Comparison of ENCODE assay signal across 8 cellular contexts in the genomic region with DNA sequence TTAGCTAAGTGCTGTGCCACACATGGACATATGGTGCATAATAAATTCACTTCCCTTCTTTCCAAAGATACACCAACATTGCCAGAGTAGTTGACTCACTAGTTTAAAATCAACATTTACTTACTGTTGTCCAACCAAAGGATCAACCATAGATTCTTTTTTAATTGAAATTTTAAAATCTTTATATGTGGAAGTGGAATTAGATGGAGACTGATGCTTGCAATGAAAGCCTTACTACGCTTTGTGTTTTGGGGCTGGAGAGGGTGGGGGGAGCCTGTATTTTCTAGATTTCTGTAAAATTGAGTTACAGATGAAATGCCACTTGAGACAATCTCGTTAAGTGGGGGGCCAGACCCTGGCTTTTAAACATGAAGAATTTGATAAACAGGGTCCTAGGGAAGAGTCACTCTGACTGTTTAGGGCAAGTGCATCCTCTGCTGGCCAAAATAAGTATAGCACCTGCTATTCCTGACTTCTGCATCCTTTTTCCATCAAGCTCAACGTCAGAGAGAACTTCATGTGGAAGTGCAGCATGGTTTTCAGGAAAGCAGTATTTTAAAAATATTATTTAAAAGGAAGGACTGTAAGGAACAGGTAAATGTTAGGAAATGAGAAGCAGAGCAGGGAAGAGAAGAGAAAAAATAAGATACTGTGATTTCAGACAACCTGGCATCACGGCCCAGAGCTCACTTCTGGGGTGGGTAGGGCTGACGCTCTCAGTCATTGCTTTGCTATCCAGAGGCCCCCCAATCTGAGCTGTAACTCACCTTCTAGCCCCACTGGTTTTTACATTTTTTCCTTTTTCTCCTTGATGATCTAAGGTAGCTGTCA.
DNase-seq lines count a peak whose midpoint lies in the region; ATAC-seq and TF ChIP-seq lines count a peak whose summit lies in the region.

No MANE protein-coding gene starts in this region.

- no peak overlapping the region for H3K4me2 ChIP-seq in HCT116 (ENCODE audit: low read length)

- peak; percentile 94 to 97 (median 97) for TF ChIP-seq CTCF in HCT116 (IDR thresholded peaks at IDR 0.05 in 2 of 3, conservative IDR thresholded peaks at IDR 0.05 in 1 of 3; ENCODE audit: borderline replicate concordance in 1 of 3, insufficient read depth in 1 of 3, low read depth in 2 of 3, low read length in 2 of 3)
- peak; percentile 100 for TF ChIP-seq CTCF in fibroblast of the aortic adventitia (IDR thresholded peaks at IDR 0.05; ENCODE audit: insufficient read depth, low read length)

- no peaks in the 10 kb centered on the region for H3K9me3 ChIP-seq in CD4-positive, alpha-beta memory T cell (ENCODE audit: control insufficient read depth in 1 of 2, low read length in 2 of 2)
- H3K9me3 ChIP-seq in HCT116 (ENCODE audit: control insufficient read depth in 1 of 2, insufficient read depth in 1 of 2, low read depth in 1 of 2, low read length in 2 of 2) = no peaks in the 10 kb centered on the region

- no peaks in the 10 kb centered on the region for H3K4me1 Mint-ChIP-seq in CD4-positive, alpha-beta memory T cell

- H3K4me3 Mint-ChIP-seq in CD4-positive, alpha-beta memory T cell = no peak overlapping the region

- peak; percentile 96 for TF ChIP-seq RAD21 in HCT116 (IDR thresholded peaks at IDR 0.05; ENCODE audit: low read depth)

- no TSS peak for BruUV-seq in HCT116 (replicated peaks; lab: Mats Ljungman, UMichigan)

- H4K20me1 ChIP-seq in HCT116 (ENCODE audit: insufficient read depth) = no peaks in the 10 kb centered on the region

- H3K27ac Mint-ChIP-seq in CD4-positive, alpha-beta memory T cell = no peak overlapping the region

- H3K36me3 ChIP-seq in CD4-positive, alpha-beta memory T cell (ENCODE audit: insufficient read depth, low read length) = no peaks in the 10 kb centered on the region
- no peaks in the 10 kb centered on the region for H3K36me3 ChIP-seq in HCT116 (ENCODE audit: control insufficient read depth in 1 of 2, insufficient read depth in 2 of 2, low read length in 2 of 2)

- intact Hi-C loops in CD4-positive, alpha-beta memory T cell (cut with micrococcal nuclease) = loop anchor here (1.0 to 10.0 kb wide), 5 partner anchors 237 to 706 kb away; partner anchors contain the start of genes ATP6V1A and NAA50
- intact Hi-C loops in HCT116 (cut with micrococcal nuclease) = loop anchor here (1.0 to 2.0 kb wide), 4 partner anchors 152 to 645 kb away; no protein-coding TSS in a partner anchor

- no peaks in the 10 kb centered on the region for H3K27me3 Mint-ChIP-seq in CD4-positive, alpha-beta memory T cell

- CTCF ChIA-PET in CD4-positive, alpha-beta memory T cell (lab: Charles Lee; ENCODE audit: partially characterized antibody) = interaction anchor here (0.6 to 5.3 kb wide), 41 partner anchors 8 to 706 kb away, joined by 3 to 58 read pairs (median 4); no protein-coding TSS in a partner anchor
- CTCF ChIA-PET in HCT116 (lab: Charles Lee) = interaction anchor here (0.7 to 4.7 kb wide), 22 partner anchors 9 to 645 kb away, joined by 3 to 42 read pairs (median 4); a partner anchor contains a TSS

- no peak overlapping the region for H3K27ac ChIP-seq in CD4-positive, alpha-beta memory T cell (ENCODE audit: low read depth, low read length)
- H3K27ac ChIP-seq in HCT116 (ENCODE audit: low read depth, low read length) = no peak overlapping the region

- H3K36me3 Mint-ChIP-seq in CD4-positive, alpha-beta memory T cell = no peaks in the 10 kb centered on the region

- H3K4me1 ChIP-seq in CD4-positive, alpha-beta memory T cell (ENCODE audit: insufficient read depth, low read length) = no peaks in the 10 kb centered on the region
- H3K4me1 ChIP-seq in HCT116 (ENCODE audit: control insufficient read depth in 1 of 2, insufficient read depth in 2 of 2, low read length in 2 of 2) = peaks cover 8 to 11% of the 10 kb centered on the region in 2 experiments; a peak in 3 of 4 replicates

- no peak overlapping the region for H3K4me3 ChIP-seq in CD4-positive, alpha-beta memory T cell (ENCODE audit: low read length in 2 of 2)
- H3K4me3 ChIP-seq in HCT116 (replicated peaks in 1 of 2; ENCODE audit: low read depth in 1 of 2, low read length in 2 of 2) (no peak overlapping the region), fibroblast of the aortic adventitia (ENCODE audit: low read depth, low read length) (no peak overlapping the region)

- no peaks in the 10 kb centered on the region for H3K9me2 ChIP-seq in HCT116 (ENCODE audit: insufficient read depth)

- no peaks in the 10 kb centered on the region for H3K79me2 ChIP-seq in HCT116 (ENCODE audit: insufficient read depth, low read length)

- POLR2A ChIA-PET in CD4-positive, alpha-beta memory T cell (lab: Charles Lee; ENCODE audit: partially characterized antibody) = interaction anchor here (0.6 kb wide), 1 partner anchor 33 kb away, joined by 5 read pairs; no protein-coding TSS in a partner anchor
- POLR2A ChIA-PET in HCT116 (lab: Charles Lee) = no interaction called here

- H3K9me3 Mint-ChIP-seq in CD4-positive, alpha-beta memory T cell = no peaks in the 10 kb centered on the region

- TF ChIP-seq POLR2A in HCT116 (IDR thresholded peaks at IDR 0.05; ENCODE audit: borderline replicate concordance, extremely low read depth, insufficient read depth, insufficient read length) = no peak

- DNase-seq in CD4-positive, alpha-beta memory T cell = peak in 4 of 5 donors; percentile 25 to 49 (median 36)
- peak; percentile 57 for DNase-seq in HCT116 (ENCODE audit: low read depth, low spot score)
- peak; percentile 3 for DNase-seq in NCI-H748 treated with DMSO at 0.1 percent for 48 hours (lab: John Stamatoyannopoulos, UW)
- DNase-seq in activated CD8-positive, alpha-beta memory T cell treated with anti-CD3 and anti-CD28 coated beads, Interleukin-2, amount 50 U/mL, for 4 hours = peak; percentile 47
- peak; percentile 82 for DNase-seq in fibroblast of the aortic adventitia (ENCODE audit: low read depth)
- DNase-seq in non-pigmented ciliary epithelial cell (ENCODE audit: low read depth) = peak; percentile 35

- RAD21 ChIA-PET in HCT116 (lab: Charles Lee; ENCODE audit: low non-redundant PET in 1 of 2, low total read pairs in 2 of 2, uncharacterized antibody in 2 of 2, unreplicated experiment in 2 of 2) = interaction anchor here in 1 of 2 experiments (0.6 to 1.5 kb wide), 3 partner anchors 222 to 253 kb away, joined by 3 read pairs; no protein-coding TSS in a partner anchor

- H3K27me3 ChIP-seq in CD4-positive, alpha-beta memory T cell (ENCODE audit: insufficient read depth, low read length) = no peaks in the 10 kb centered on the region
- no peaks in the 10 kb centered on the region for H3K27me3 ChIP-seq in HCT116 (ENCODE audit: insufficient read depth, low read length)

- no peak overlapping the region for H3K9ac ChIP-seq in HCT116 (ENCODE audit: low read length)

- no peak overlapping the region for H2AFZ ChIP-seq in HCT116 (ENCODE audit: low read depth, low read length, poor library complexity, severe bottlenecking)

- ATAC-seq in HCT116 (peak; percentile 66), GM21381 (IDR thresholded peaks at IDR 0.05; ENCODE audit: unreplicated experiment) (no peak), HG02970 (IDR thresholded peaks at IDR 0.05; ENCODE audit: low FRiP score, unreplicated experiment) (no peak)

TF ChIP-seq in HCT116, 20 proteins besides CTCF, POLR2A, EP300 and RAD21:
- 0 out of 2 replicates have a peak, but pooled peaks have one; percentile 10 for TF ChIP-seq MAX (IDR thresholded peaks at IDR 0.05)
- no peak for TF ChIP-seq TCF7L2 (IDR thresholded peaks at IDR 0.05; ENCODE audit: borderline replicate concordance, extremely low read depth, insufficient read depth, insufficient read length)

Comparison
In these comparisons a context has a peak if more than half of its experiments do, and no peak if none do; other contexts are left out.
1. DNase-seq: peak in every context shown above with its lines; median percentile 82 in fibroblast of the aortic adventitia; 57 in HCT116; 47 in activated CD8-positive, alpha-beta memory T cell treated with anti-CD3 and anti-CD28 coated beads, Interleukin-2, amount 50 U/mL, for 4 hours; 36 in CD4-positive, alpha-beta memory T cell; 35 in non-pigmented ciliary epithelial cell; 3 in NCI-H748 treated with DMSO at 0.1 percent for 48 hours.